In genomic region chr7:130381468-130382312, GRCh38 we compare ENCODE assay signal across 1 cellular context.
TF ChIP-seq lines count a peak whose summit lies in the region.

No MANE protein-coding gene starts in this region.

TF ChIP-seq in GM23338, 12 proteins besides CTCF, POLR2A, EP300 and RAD21 (continued from another document):
- TF ChIP-seq ZNF462 (CRISPR knock-in tag; IDR thresholded peaks at IDR 0.05) (no peak), JUNB (IDR thresholded peaks at IDR 0.05; ENCODE audit: unreplicated experiment) (no peak), ZNF331 (CRISPR knock-in tag; IDR thresholded peaks at IDR 0.05; ENCODE audit: low read depth) (no peak), EZH2 (IDR thresholded peaks at IDR 0.05; ENCODE audit: low read depth, unreplicated experiment) (no peak), STAT1 (IDR thresholded peaks at IDR 0.05; ENCODE audit: unreplicated experiment) (no peak), EZH2phosphoT487 (IDR thresholded peaks at IDR 0.05; ENCODE audit: unreplicated experiment) (no peak), POLR2AphosphoS5 (IDR thresholded peaks at IDR 0.05; ENCODE audit: low read depth) (no peak), NANOG (IDR thresholded peaks at IDR 0.05; ENCODE audit: borderline replicate concordance) (no peak)
